14 cellular contexts compared by ENCODE assay signal in genomic region chr19:39813264-39813998, GRCh38. TPM values are rescaled to one million over a fixed set of nuclear protein-coding genes. Genes with fewer than 3 reads are reported as not detected.
"Had no signal": no experiment of that assay in that cellular context is flagged by ENCODE, and none has a peak within 500 bp of the region (broad histone marks: within the 10 kb centered on the region; RNA-seq: fewer than 3 reads in every experiment).

No MANE protein-coding gene starts in this region.

- H3K4me3 ChIP-seq: tibial artery had no signal

- H3K27ac ChIP-seq: parathyroid adenoma, tibial artery had no signal

- H3K27me3 ChIP-seq: tibial artery had no signal

- H3K4me1 ChIP-seq: parathyroid adenoma, tibial artery had no signal

- DNase-seq: activated CD4-positive, alpha-beta T cell treated with anti-CD3 and anti-CD28 coated beads for 48 hours; activated naive CD4-positive, alpha-beta T cell treated with Interleukin-2 at 50 U/mL for 16 hours; cortex of kidney; effector CD8-positive, alpha-beta T cell; hippocampal formation; T-helper 1 cell had no signal

- H3K9me3 ChIP-seq: tibial artery had no signal

RNA-seq across cellular contexts. Expression of gene LEUTX, which starts 34.8 kb away (rescaled TPM):
- total RNA-seq: activated T-helper 1 cell treated with anti-CD3 and anti-CD28 coated beads, Interleukin-12 subunit alpha, Interleukin-12 subunit beta, Interleukin-2, Interleukin-4 antibody, amounts not matched to agents 30 ng/mL and 10 ng/mL and 1 ng/mL, durations not matched to agents 14 hours and 24 hours and 36 hours; kidney epithelial cell; lower leg skin; mesenteric fat pad; WTC11 had no signal
- polyA plus RNA-seq: adipose tissue had no signal
